20 cellular contexts compared by ENCODE assay signal in the genomic region with DNA sequence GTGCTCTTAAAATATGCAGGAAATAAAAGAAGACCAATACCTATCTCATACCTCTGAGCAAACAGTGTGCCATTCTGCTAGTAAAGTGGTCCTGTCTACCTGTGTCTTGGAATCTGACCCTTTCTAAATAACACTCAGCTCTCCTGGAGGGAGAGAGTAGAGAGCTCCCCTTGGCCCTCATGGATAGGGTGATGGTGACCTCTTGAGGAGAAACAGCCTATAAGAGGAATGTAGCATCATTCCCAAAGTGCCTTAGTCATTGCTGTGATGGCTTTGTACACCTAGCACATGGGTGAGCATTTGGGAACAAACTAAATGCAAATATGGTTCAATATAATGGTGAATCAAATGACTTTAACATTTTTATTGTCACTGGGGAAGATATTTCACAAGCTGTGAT. TPM values are rescaled to one million over a fixed set of nuclear protein-coding genes. Genes with fewer than 3 reads are reported as not detected.
DNase-seq lines count a peak whose midpoint lies in the region; ATAC-seq and TF ChIP-seq lines count a peak whose summit lies in the region.
"Had no signal": no experiment of that assay in that cellular context is flagged by ENCODE, and none has a peak within 500 bp of the region (broad histone marks: within the 10 kb centered on the region; RNA-seq: fewer than 3 reads in every experiment).

No MANE protein-coding gene starts in this region.

- no peaks in the 10 kb centered on the region for H3K36me3 Mint-ChIP-seq in MCF 10A (ENCODE audit: insufficient read depth, unreplicated experiment)
- H3K36me3 Mint-ChIP-seq: activated naive CD8-positive, alpha-beta T cell treated with anti-CD3 and anti-CD28 coated beads for 36 hours; stimulated activated effector memory CD8-positive, alpha-beta T cell treated with anti-CD3 and anti-CD28 coated beads, Interleukin-12 subunit alpha, Interleukin-12 subunit beta, amount 100 ng/mL, for 72 hours had no signal

- no peaks in the 10 kb centered on the region for H3K4me1 ChIP-seq in mammary epithelial cell (ENCODE audit: insufficient read depth, low read length)
- H3K4me1 ChIP-seq: BLaER1 had no signal

- H3K4me3 ChIP-seq in mammary epithelial cell (replicated peaks in 1 of 3; ENCODE audit: insufficient read depth in 1 of 3, low read depth in 2 of 3, low read length in 3 of 3) (no peak overlapping the region), fibroblast of the aortic adventitia (ENCODE audit: low read depth, low read length) (no peak overlapping the region)
- H3K4me3 ChIP-seq: BLaER1, SJSA1 had no signal

- no peak overlapping the region for H3K27ac Mint-ChIP-seq in MCF 10A (ENCODE audit: low read depth, unreplicated experiment)
- H3K27ac Mint-ChIP-seq: activated naive CD8-positive, alpha-beta T cell treated with anti-CD3 and anti-CD28 coated beads for 36 hours; stimulated activated effector memory CD8-positive, alpha-beta T cell treated with anti-CD3 and anti-CD28 coated beads, Interleukin-12 subunit alpha, Interleukin-12 subunit beta, amount 100 ng/mL, for 72 hours had no signal

- H2AFZ ChIP-seq in mammary epithelial cell (ENCODE audit: low read depth, low read length), result no peak overlapping the region

- CTCF ChIA-PET in mammary epithelial cell (lab: Charles Lee; ENCODE audit: low non-redundant PET) (interaction anchor here (0.5 to 1.4 kb wide), 3 partner anchors 156 to 316 kb away, joined by 3 to 12 read pairs (median 5); no protein-coding TSS in a partner anchor), MCF 10A (lab: Yijun Ruan, JAX) (interaction anchor here (0.6 to 2.8 kb wide), 6 partner anchors 10 to 1816 kb away, joined by 3 to 19 read pairs (median 4); partner anchors contain the start of gene C3orf49)

- DNase-seq in mammary epithelial cell (no peak), MCF 10A (ENCODE audit: unreplicated experiment) (no peak), NCI-H69 (lab: John Stamatoyannopoulos, UW) (peak; percentile 56), fibroblast of the aortic adventitia (ENCODE audit: low read depth) (peak; percentile 25), ACHN (no peak)
- DNase-seq: activated CD8-positive, alpha-beta memory T cell treated with anti-CD3 and anti-CD28 coated beads, Interleukin-2, amount 50 U/mL, for 4 hours; activated naive CD8-positive, alpha-beta T cell treated with anti-CD3 and anti-CD28 coated beads for 36 hours; cerebellar nuclear complex; stimulated activated CD4-positive, alpha-beta T cell treated with anti-CD3 and anti-CD28 coated beads, Interleukin-2, amount 100 ng/mL, for 24 hours had no signal

- no peaks in the 10 kb centered on the region for H3K27me3 Mint-ChIP-seq in MCF 10A (ENCODE audit: insufficient read depth, unreplicated experiment)
- H3K27me3 Mint-ChIP-seq: activated naive CD8-positive, alpha-beta T cell treated with anti-CD3 and anti-CD28 coated beads for 36 hours had no signal

- no peak overlapping the region for H3K4me3 Mint-ChIP-seq in MCF 10A (ENCODE audit: unreplicated experiment)
- H3K4me3 Mint-ChIP-seq: activated naive CD8-positive, alpha-beta T cell treated with anti-CD3 and anti-CD28 coated beads for 36 hours; stimulated activated effector memory CD8-positive, alpha-beta T cell treated with anti-CD3 and anti-CD28 coated beads, Interleukin-12 subunit alpha, Interleukin-12 subunit beta, amount 100 ng/mL, for 72 hours had no signal

- in situ Hi-C loops in mammary epithelial cell (cut with MboI; ENCODE audit: low sequenced_read_pairs in 2 of 2), result loop anchor here in 1 of 2 donors (25.0 kb wide), 1 partner anchor 300 kb away; no protein-coding TSS in a partner anchor
- in situ Hi-C loops in ACHN (cut with HindIII; ENCODE audit: low pct_ligation_motif_present, low pct_unique_long_range_greater_than_20kb, low sequenced_read_pairs), result no loop called here

- dilution Hi-C loops in mammary epithelial cell (cut with HindIII; ENCODE audit: low sequenced_read_pairs), result no loop called here

- peak; percentile 14 to 34 for TF ChIP-seq CTCF in mammary epithelial cell (conservative IDR thresholded peaks at IDR 0.05 in 1 of 2, IDR thresholded peaks at IDR 0.05 in 1 of 2; ENCODE audit: extremely low read depth in 1 of 2, insufficient read depth in 1 of 2, low read depth in 1 of 2, low read length in 2 of 2)
- no peak for TF ChIP-seq CTCF in MCF 10A (IDR thresholded peaks at IDR 0.05; ENCODE audit: unreplicated experiment)
- TF ChIP-seq CTCF in fibroblast of the aortic adventitia (IDR thresholded peaks at IDR 0.05; ENCODE audit: insufficient read depth, low read length), result no peak

- no peak overlapping the region for H3K27ac ChIP-seq in mammary epithelial cell (ENCODE audit: insufficient read depth, low read depth, low read length)
- H3K27ac ChIP-seq: BLaER1, HL-60, SJSA1 had no signal

- H3K9me3 Mint-ChIP-seq in MCF 10A (ENCODE audit: unreplicated experiment), result no peaks in the 10 kb centered on the region
- H3K9me3 Mint-ChIP-seq: activated naive CD8-positive, alpha-beta T cell treated with anti-CD3 and anti-CD28 coated beads for 36 hours; stimulated activated effector memory CD8-positive, alpha-beta T cell treated with anti-CD3 and anti-CD28 coated beads, Interleukin-12 subunit alpha, Interleukin-12 subunit beta, amount 100 ng/mL, for 72 hours had no signal

- no peak overlapping the region for H3K4me2 ChIP-seq in mammary epithelial cell (ENCODE audit: insufficient read depth, low read depth, low read length)
- H3K4me2 ChIP-seq: BLaER1 had no signal

- H4K20me1 ChIP-seq in mammary epithelial cell (ENCODE audit: insufficient read depth, low read length), result no peaks in the 10 kb centered on the region
- H4K20me1 ChIP-seq: BLaER1 had no signal

- H3K9ac ChIP-seq in mammary epithelial cell (ENCODE audit: insufficient read depth, low read length), result no peak overlapping the region
- H3K9ac ChIP-seq: BLaER1 had no signal

- H3K79me2 ChIP-seq in mammary epithelial cell (ENCODE audit: insufficient read depth, low read length), result no peaks in the 10 kb centered on the region

- no TSS peak for BruUV-seq in mammary epithelial cell (replicated peaks; lab: Mats Ljungman, UMichigan)
- no TSS peak for BruUV-seq in MCF 10A (replicated peaks; lab: Mats Ljungman, UMichigan)

- H3K4me1 Mint-ChIP-seq in MCF 10A (ENCODE audit: insufficient read depth, unreplicated experiment), result no peaks in the 10 kb centered on the region
- H3K4me1 Mint-ChIP-seq: activated naive CD8-positive, alpha-beta T cell treated with anti-CD3 and anti-CD28 coated beads for 36 hours; stimulated activated effector memory CD8-positive, alpha-beta T cell treated with anti-CD3 and anti-CD28 coated beads, Interleukin-12 subunit alpha, Interleukin-12 subunit beta, amount 100 ng/mL, for 72 hours had no signal

- no peak for ATAC-seq in GM19035 (IDR thresholded peaks at IDR 0.05; ENCODE audit: unreplicated experiment)
- ATAC-seq in GM18858 (IDR thresholded peaks at IDR 0.05; ENCODE audit: unreplicated experiment), result no peak
- ATAC-seq in GM21723 (IDR thresholded peaks at IDR 0.05; ENCODE audit: unreplicated experiment), result no peak
- ATAC-seq: stimulated activated effector memory CD8-positive, alpha-beta T cell treated with anti-CD3 and anti-CD28 coated beads, Interleukin-12 subunit alpha, Interleukin-12 subunit beta, amount 100 ng/mL, for 72 hours had no signal

- intact Hi-C loops in mammary epithelial cell (cut with micrococcal nuclease) (loop anchor here (1.0 to 2.0 kb wide), 4 partner anchors 130 to 311 kb away; partner anchors contain the start of gene C3orf49), MCF 10A (cut with micrococcal nuclease) (loop anchor here (1.0 kb wide), 1 partner anchor 311 kb away; no protein-coding TSS in a partner anchor)

- H3K9me3 ChIP-seq in mammary epithelial cell (replicated peaks; ENCODE audit: insufficient read depth, low read length), result no peaks in the 10 kb centered on the region
- H3K9me3 ChIP-seq: BLaER1, SJSA1 had no signal

- H3K27me3 ChIP-seq in mammary epithelial cell (ENCODE audit: insufficient read depth, low read length), result no peaks in the 10 kb centered on the region
- H3K27me3 ChIP-seq: BLaER1, SJSA1 had no signal

- H3K36me3 ChIP-seq in mammary epithelial cell (ENCODE audit: insufficient read depth, low read length), result no peaks in the 10 kb centered on the region
- H3K36me3 ChIP-seq: BLaER1, SJSA1 had no signal

- POLR2A ChIA-PET in MCF 10A (lab: Yijun Ruan, JAX), result no interaction called here

RNA-seq across cellular contexts. Expression of gene SNTN, which starts 10.0 kb away (rescaled TPM):
- total RNA-seq in mammary epithelial cell (not detected), MCF 10A (2022) (not detected in 2 replicates), fibroblast of the aortic adventitia (ENCODE audit: low replicate concordance) (not detected in 2 replicates)
- polyA plus RNA-seq in mammary epithelial cell, result not detected
- not detected for polyA minus RNA-seq in mammary epithelial cell
- total RNA-seq: activated naive CD8-positive, alpha-beta T cell treated with anti-CD3 and anti-CD28 coated beads for 36 hours; mucosa of gallbladder; NCI-H460; pulmonary artery endothelial cell; SJSA1 had no signal
- polyA plus RNA-seq: esophagus had no signal

Comparison
In these comparisons a context has a peak if more than half of its experiments do, and no peak if none do; other contexts are left out.
1. CTCF ChIP-seq: peak in mammary epithelial cell (2 of 2); none in MCF 10A (single experiment) and fibroblast of the aortic adventitia (single experiment).
2. DNase-seq: peak in NCI-H69 (single experiment) and fibroblast of the aortic adventitia (single experiment); none in mammary epithelial cell (single experiment), MCF 10A (single experiment) and ACHN (single experiment).